ENCODE assay signal across 9 cellular contexts in genomic region chr5:171388816-171389168, GRCh38. TPM values are rescaled to one million over a fixed set of nuclear protein-coding genes. Genes with fewer than 3 reads are reported as not detected.
DNase-seq lines count a peak whose midpoint lies in the region; ATAC-seq, FAIRE-seq and TF ChIP-seq lines count a peak whose summit lies in the region.
"Had no signal": no experiment of that assay in that cellular context is flagged by ENCODE, and none has a peak within 500 bp of the region (broad histone marks: within the 10 kb centered on the region; RNA-seq: fewer than 3 reads in every experiment).

No MANE protein-coding gene starts in this region.

- peak overlapping the region; percentile 88 for H3K27ac ChIP-seq in HepG2 (ENCODE audit: extremely low read length, insufficient read depth, low read length)
- peak overlapping the region in 4 of 5 donors; percentile 88 to 94 (median 90) for H3K27ac ChIP-seq in stomach

- H3K9me3 Mint-ChIP-seq in activated T-cell treated with anti-CD3 and anti-CD28 coated beads, Interleukin-2, amount 50 U/mL, for 24 hours: no peaks in the 10 kb centered on the region
- no peaks in the 10 kb centered on the region for H3K9me3 Mint-ChIP-seq in activated naive CD4-positive, alpha-beta T cell treated with anti-CD3 and anti-CD28 coated beads for 36 hours

- intact Hi-C loops in activated naive CD4-positive, alpha-beta T cell treated with anti-CD3 and anti-CD28 coated beads for 36 hours (cut with micrococcal nuclease): loop anchor here (2.0 to 10.0 kb wide), 6 partner anchors 18 to 1124 kb away; partner anchors contain the start of gene UBTD2
- intact Hi-C loops in HepG2 (cut with micrococcal nuclease; ENCODE audit: unreplicated experiment) (no loop called here), stomach (cut with DNase I; ENCODE audit: low total_unique reads) (no loop called here)

- H3K4me3 Mint-ChIP-seq in activated T-cell treated with anti-CD3 and anti-CD28 coated beads, Interleukin-2, amount 50 U/mL, for 24 hours: peak overlapping the region; percentile 97
- H3K4me3 Mint-ChIP-seq in activated naive CD4-positive, alpha-beta T cell treated with anti-CD3 and anti-CD28 coated beads for 36 hours: peak overlapping the region; percentile 98

- TF ChIP-seq EP300 in HepG2 (IDR thresholded peaks at IDR 0.05; ENCODE audit: low read depth in 2 of 2, low read length in 2 of 2): no peak
- no peak for TF ChIP-seq EP300 in HepG2 (CRISPR knock-in tag; IDR thresholded peaks at IDR 0.05; ENCODE audit: borderline replicate concordance)
- TF ChIP-seq EP300 in stomach (IDR thresholded peaks at IDR 0.05): no peak

- H3K4me1 ChIP-seq in HepG2 (ENCODE audit: insufficient read depth, low read length): peaks cover 46% of the 10 kb centered on the region
- peaks cover 15 to 63% (median 38%) of the 10 kb centered on the region in 4 donors for H3K4me1 ChIP-seq in stomach

- no peaks in the 10 kb centered on the region; a peak in 1 of 5 replicates for H3K27me3 ChIP-seq in HepG2 (ENCODE audit: control insufficient read depth in 1 of 2, insufficient read depth in 2 of 2, low read length in 2 of 2)
- no peaks in the 10 kb centered on the region for H3K27me3 ChIP-seq in stomach

- TF ChIP-seq POLR2A in HepG2 (IDR thresholded peaks at IDR 0.05; ENCODE audit: insufficient read depth in 1 of 2, low read depth in 2 of 2, low read length in 2 of 2): no peak
- TF ChIP-seq POLR2A in stomach (IDR thresholded peaks at IDR 0.05): no peak

- H3K4me3 ChIP-seq in HepG2 (replicated peaks in 1 of 3; ENCODE audit: insufficient read depth in 1 of 3, low read depth in 2 of 3, low read length in 3 of 3) (peak overlapping the region; percentile 88 to 93 (median 92)), stomach (peak overlapping the region; percentile 72 to 99 (median 90))

- H3K79me2 ChIP-seq in HepG2 (ENCODE audit: insufficient read depth, low read length): peaks cover 64% of the 10 kb centered on the region

- peak; percentile 59 for DNase-seq in activated T-cell treated with anti-CD3 and anti-CD28 coated beads, Interleukin-2, amount 50 U/mL, for 24 hours
- no peak for DNase-seq in activated T-cell treated with anti-CD3 and anti-CD28 coated beads for 4 hours
- peak; percentile 70 for DNase-seq in activated naive CD4-positive, alpha-beta T cell treated with anti-CD3 and anti-CD28 coated beads for 36 hours
- DNase-seq in HepG2 (ENCODE audit: low spot score): no peak
- DNase-seq in stomach: no peak
- DNase-seq in NCI-H774 (lab: John Stamatoyannopoulos, UW): no peak
- no peak for DNase-seq in cerebellar cortex (ENCODE audit: low spot score)
- DNase-seq in iPS-NIHi7 (ENCODE audit: extremely low spot score): no peak

- under 1% methylated on average over 14 of the region's 14 CpGs for WGBS in HepG2 (ENCODE audit: low lambda C conversion rate)
- 1 to 3% (median 1%) methylated on average over 14 of the region's 14 CpGs for WGBS in stomach, 5 donors

- H3K36me3 ChIP-seq in HepG2 (replicated peaks in 1 of 2; ENCODE audit: control insufficient read depth in 1 of 2, insufficient read depth in 2 of 2, low read length in 2 of 2) (peaks cover 8 to 29% of the 10 kb centered on the region in 2 experiments), stomach (peaks cover 29 to 34% (median 30%) of the 10 kb centered on the region in 4 donors)

- H3K36me3 Mint-ChIP-seq in activated T-cell treated with anti-CD3 and anti-CD28 coated beads, Interleukin-2, amount 50 U/mL, for 24 hours (ENCODE audit: low read depth): peaks cover 70% of the 10 kb centered on the region
- H3K36me3 Mint-ChIP-seq in activated naive CD4-positive, alpha-beta T cell treated with anti-CD3 and anti-CD28 coated beads for 36 hours (ENCODE audit: low read depth): peaks cover 54% of the 10 kb centered on the region

- peak overlapping the region; percentile 94 for H3K4me2 ChIP-seq in HepG2 (ENCODE audit: low read depth, low read length)

- no peaks in the 10 kb centered on the region for H3K9me3 ChIP-seq in HepG2 (ENCODE audit: low read length)
- no peaks in the 10 kb centered on the region for H3K9me3 ChIP-seq in stomach

- peaks cover 63% of the 10 kb centered on the region for H3K4me1 Mint-ChIP-seq in activated T-cell treated with anti-CD3 and anti-CD28 coated beads, Interleukin-2, amount 50 U/mL, for 24 hours (ENCODE audit: low read depth)
- peaks cover 49% of the 10 kb centered on the region for H3K4me1 Mint-ChIP-seq in activated naive CD4-positive, alpha-beta T cell treated with anti-CD3 and anti-CD28 coated beads for 36 hours (ENCODE audit: low read depth)

- peak overlapping the region; percentile 96 for H3K9ac ChIP-seq in HepG2 (ENCODE audit: insufficient read depth, low read depth, low read length)

- in situ Hi-C loops in HepG2 (cut with HindIII; ENCODE audit: extremely low pct_ligation_motif_present, low pct_unique_long_range_greater_than_20kb): no loop called here

- no peak for ATAC-seq in HepG2

- H2AFZ ChIP-seq in HepG2 (ENCODE audit: low read length): no peak overlapping the region

- POLR2A ChIA-PET in HepG2 (lab: Yijun Ruan, JAX): interaction anchor here (1.1 to 2.7 kb wide), 3 partner anchors 11 to 30 kb away, joined by 3 to 13 read pairs (median 8); partner anchors contain the start of gene FGF18

- TF ChIP-seq CTCF in HepG2 (CRISPR knock-in tag; IDR thresholded peaks at IDR 0.05) (no peak), stomach (IDR thresholded peaks at IDR 0.05) (no peak)

- H3K27ac Mint-ChIP-seq in activated T-cell treated with anti-CD3 and anti-CD28 coated beads, Interleukin-2, amount 50 U/mL, for 24 hours: peak overlapping the region; percentile 99
- H3K27ac Mint-ChIP-seq in activated naive CD4-positive, alpha-beta T cell treated with anti-CD3 and anti-CD28 coated beads for 36 hours: peak overlapping the region; percentile 98

- H3K27me3 Mint-ChIP-seq in activated T-cell treated with anti-CD3 and anti-CD28 coated beads, Interleukin-2, amount 50 U/mL, for 24 hours: no peaks in the 10 kb centered on the region
- no peaks in the 10 kb centered on the region for H3K27me3 Mint-ChIP-seq in activated naive CD4-positive, alpha-beta T cell treated with anti-CD3 and anti-CD28 coated beads for 36 hours (ENCODE audit: low read depth)

- TSS peak; percentile 48 for BruUV-seq in HepG2 (replicated peaks; lab: Mats Ljungman, UMichigan)

- no peak for FAIRE-seq in HepG2 (lab: Jason Lieb, UNC)
- FAIRE-seq: colon had no signal

- TF ChIP-seq RAD21 in HepG2 (CRISPR knock-in tag; IDR thresholded peaks at IDR 0.05): no peak

- H4K20me1 ChIP-seq in HepG2 (ENCODE audit: insufficient read depth, low read length): peaks cover 57% of the 10 kb centered on the region

- CTCF ChIA-PET in activated naive CD4-positive, alpha-beta T cell treated with anti-CD3 and anti-CD28 coated beads for 36 hours (lab: Charles Lee): no interaction called here
- CTCF ChIA-PET in HepG2 (lab: Yijun Ruan, JAX; ENCODE audit: low intra/inter-chr PET ratio, low total read pairs): no interaction called here

RNA-seq across cellular contexts. Expression of gene NPM1, which starts 1.1 kb away (rescaled TPM):
- 1,000 to 10,000 TPM; 3,194 to 3,467 TPM for total RNA-seq in activated naive CD4-positive, alpha-beta T cell treated with anti-CD3 and anti-CD28 coated beads for 36 hours
- total RNA-seq in HepG2 (2016; rRNA removed; fragmentation: Illumina TruSeq; extraction: Trizol) (3,353 and 5,553 TPM in 2 replicates), stomach (100 to 1,000 TPM; 289 to 989 (median 416) TPM)
- total RNA-seq in HepG2 (2016; cell fraction: cytosol; rRNA removed; fragmentation: Illumina TruSeq; extraction: Trizol; ENCODE audit: low read depth): 762 and 941 TPM in 2 replicates
- total RNA-seq in HepG2 (2016; cell fraction: insoluble cytoplasmic fraction; rRNA removed; fragmentation: Illumina TruSeq; extraction: Trizol): 3,423 and 5,528 TPM in 2 replicates
- 1,613 and 2,053 TPM in 2 replicates for total RNA-seq in HepG2 (2016; cell fraction: membrane; rRNA removed; fragmentation: Illumina TruSeq; extraction: Trizol)
- 1,233 and 1,301 TPM in 2 replicates for total RNA-seq in HepG2 (2016; cell fraction: nucleus; rRNA removed; fragmentation: Illumina TruSeq; extraction: Trizol)
- polyA plus RNA-seq in HepG2 (2011; rRNA removed) (1,684 and 2,047 TPM in 2 replicates), stomach (1,000 to 10,000 TPM; 2,122 to 3,788 (median 2,464) TPM)
- polyA plus RNA-seq in HepG2 (2011; cell fraction: cytosol; rRNA removed): 2,726 and 4,334 TPM in 2 replicates
- 901 and 998 TPM in 2 replicates for polyA plus RNA-seq in HepG2 (2011; cell fraction: nucleus; rRNA removed)
- 3,095 and 3,791 TPM in 2 replicates for polyA plus RNA-seq in HepG2 (2012)
- 990 and 1,054 TPM in 2 replicates for polyA plus RNA-seq in HepG2 (2016; cell fraction: cytosol; fragmentation: Illumina TruSeq; extraction: Trizol; ENCODE audit: low read depth)
- polyA plus RNA-seq in HepG2 (2016; cell fraction: insoluble cytoplasmic fraction; fragmentation: Illumina TruSeq; extraction: Trizol; ENCODE audit: low read depth): 5,889 and 6,211 TPM in 2 replicates
- 1,669 and 1,931 TPM in 2 replicates for polyA plus RNA-seq in HepG2 (2016; cell fraction: membrane; fragmentation: Illumina TruSeq; extraction: Trizol; ENCODE audit: low read depth)
- polyA plus RNA-seq in HepG2 (2016; cell fraction: nucleus; fragmentation: Illumina TruSeq; extraction: Trizol; ENCODE audit: insufficient read depth, low read depth): 1,818 and 1,822 TPM in 2 replicates
- polyA minus RNA-seq in HepG2 (2011; rRNA and poly(A)+ RNA removed; ENCODE audit: low replicate concordance): 1,398 and 1,793 TPM in 2 replicates
- polyA minus RNA-seq in HepG2 (2011; cell fraction: cytosol; rRNA and poly(A)+ RNA removed): 3,161 and 4,136 TPM in 2 replicates
- polyA minus RNA-seq in HepG2 (2011; cell fraction: nucleus; rRNA and poly(A)+ RNA removed): 529 and 590 TPM in 2 replicates

RNA-seq across cellular contexts. Expression of gene FGF18, which starts 30.7 kb away (rescaled TPM):
- total RNA-seq in activated naive CD4-positive, alpha-beta T cell treated with anti-CD3 and anti-CD28 coated beads for 36 hours: under 1 TPM in 1 of 2 experiments, not detected in 1; 0.17 TPM
- total RNA-seq in HepG2 (2016; rRNA removed; fragmentation: Illumina TruSeq; extraction: Trizol) (not detected in 2 replicates), stomach (1 to 10 TPM in 1 of 5 donors, under 1 TPM in 1, not detected in 3; 0.37 to 7.1 TPM)
- total RNA-seq in HepG2 (2016; cell fraction: cytosol; rRNA removed; fragmentation: Illumina TruSeq; extraction: Trizol; ENCODE audit: low read depth): not detected in 2 replicates
- total RNA-seq in HepG2 (2016; cell fraction: insoluble cytoplasmic fraction; rRNA removed; fragmentation: Illumina TruSeq; extraction: Trizol): not detected in 2 replicates
- total RNA-seq in HepG2 (2016; cell fraction: membrane; rRNA removed; fragmentation: Illumina TruSeq; extraction: Trizol): not detected in 2 replicates
- not detected in 2 replicates for total RNA-seq in HepG2 (2016; cell fraction: nucleus; rRNA removed; fragmentation: Illumina TruSeq; extraction: Trizol)
- polyA plus RNA-seq in HepG2 (2011; rRNA removed) (0.04 TPM in 1 of 2 replicates, not detected in the other), stomach (under 1 TPM; 0.37 to 0.68 (median 0.46) TPM)
- polyA plus RNA-seq in HepG2 (2011; cell fraction: cytosol; rRNA removed): not detected in 2 replicates
- polyA plus RNA-seq in HepG2 (2011; cell fraction: nucleus; rRNA removed): 0.05 and 0.24 TPM in 2 replicates
- polyA plus RNA-seq in HepG2 (2012): 0.08 TPM in 1 of 2 replicates, not detected in the other
- 0.06 TPM in 1 of 2 replicates, not detected in the other for polyA plus RNA-seq in HepG2 (2016; cell fraction: cytosol; fragmentation: Illumina TruSeq; extraction: Trizol; ENCODE audit: low read depth)
- not detected in 2 replicates for polyA plus RNA-seq in HepG2 (2016; cell fraction: insoluble cytoplasmic fraction; fragmentation: Illumina TruSeq; extraction: Trizol; ENCODE audit: low read depth)
- 0.09 TPM in 1 of 2 replicates, not detected in the other for polyA plus RNA-seq in HepG2 (2016; cell fraction: membrane; fragmentation: Illumina TruSeq; extraction: Trizol; ENCODE audit: low read depth)
- not detected in 2 replicates for polyA plus RNA-seq in HepG2 (2016; cell fraction: nucleus; fragmentation: Illumina TruSeq; extraction: Trizol; ENCODE audit: insufficient read depth, low read depth)
- polyA minus RNA-seq in HepG2 (2011; rRNA and poly(A)+ RNA removed; ENCODE audit: low replicate concordance): not detected in 2 replicates
- not detected in 2 replicates for polyA minus RNA-seq in HepG2 (2011; cell fraction: cytosol; rRNA and poly(A)+ RNA removed)
- polyA minus RNA-seq in HepG2 (2011; cell fraction: nucleus; rRNA and poly(A)+ RNA removed): not detected in 2 replicates

Comparison
In these comparisons a context has a peak if more than half of its experiments do, and no peak if none do; other contexts are left out.
1. DNase-seq: peak in activated T-cell treated with anti-CD3 and anti-CD28 coated beads, Interleukin-2, amount 50 U/mL, for 24 hours (single experiment) and activated naive CD4-positive, alpha-beta T cell treated with anti-CD3 and anti-CD28 coated beads for 36 hours (single experiment); none in activated T-cell treated with anti-CD3 and anti-CD28 coated beads for 4 hours (single experiment), HepG2 (single experiment), stomach (single experiment), NCI-H774 (single experiment), cerebellar cortex (single experiment) and iPS-NIHi7 (single experiment).